8 cellular contexts compared by ENCODE assay signal in genomic region chr7:144835166-144835611, GRCh38. TPM values are rescaled to one million over a fixed set of nuclear protein-coding genes. Genes with fewer than 3 reads are reported as not detected.
DNase-seq lines count a peak whose midpoint lies in the region; ATAC-seq and TF ChIP-seq lines count a peak whose summit lies in the region.

No MANE protein-coding gene starts in this region.

- no peak for TF ChIP-seq CTCF in brain microvascular endothelial cell (IDR thresholded peaks at IDR 0.05; ENCODE audit: low read depth, low read length, missing control alignments)
- TF ChIP-seq CTCF in gastrocnemius medialis (IDR thresholded peaks at IDR 0.05 in 4 of 5, conservative IDR thresholded peaks at IDR 0.05 in 1 of 5) = no peak

- TF ChIP-seq POLR2A in gastrocnemius medialis (IDR thresholded peaks at IDR 0.05) = no peak

- H3K36me3 ChIP-seq in SJCRH30 = no peaks in the 10 kb centered on the region
- H3K36me3 ChIP-seq in brain microvascular endothelial cell (replicated peaks) = no peaks in the 10 kb centered on the region
- no peaks in the 10 kb centered on the region for H3K36me3 ChIP-seq in iPS-15b (ENCODE audit: control insufficient read depth, insufficient read depth, low read length)
- H3K36me3 ChIP-seq in gastrocnemius medialis = no peaks in the 10 kb centered on the region

- H3K27ac ChIP-seq in SJCRH30 (peak overlapping the region; percentile 46; the same call in 1 of the 2 replicates), brain microvascular endothelial cell (peak overlapping the region; percentile 56), gastrocnemius medialis (peak overlapping the region; percentile 83 to 90 (median 85))

- DNase-seq in GF-D8 (lab: John Stamatoyannopoulos, UW) (peak; percentile 63), HuH-7.5 (ENCODE audit: low spot score) (peak; percentile 13), SJCRH30 (peak; percentile 42 to 63), brain microvascular endothelial cell (peak; percentile 48), gastrocnemius medialis (peak; percentile 24 to 25), NCI-H226 (no peak)

- in situ Hi-C loops in brain microvascular endothelial cell (cut with HindIII; ENCODE audit: low pct_ligation_motif_present, low sequenced_read_pairs) (no loop called here), gastrocnemius medialis (cut with MboI; ENCODE audit: low sequenced_read_pairs in 4 of 4) (no loop called here)

- H3K27me3 ChIP-seq in SJCRH30 = no peaks in the 10 kb centered on the region
- H3K27me3 ChIP-seq in brain microvascular endothelial cell (replicated peaks) = no peaks in the 10 kb centered on the region
- H3K27me3 ChIP-seq in iPS-15b (ENCODE audit: control insufficient read depth, insufficient read depth, low read length) = peaks cover 5% of the 10 kb centered on the region
- H3K27me3 ChIP-seq in gastrocnemius medialis = no peaks in the 10 kb centered on the region

- H3K4me3 ChIP-seq in SJCRH30 = peak overlapping the region; percentile 78
- H3K4me3 ChIP-seq in brain microvascular endothelial cell (ENCODE audit: low read depth, low read length) = peak overlapping the region; percentile 81
- peak overlapping the region; percentile 83 for H3K4me3 ChIP-seq in iPS-15b (ENCODE audit: low read depth, low read length)
- H3K4me3 ChIP-seq in gastrocnemius medialis = peak overlapping the region; percentile 58 to 80 (median 68)

- H3K9me3 ChIP-seq in SJCRH30 (replicated peaks) (no peaks in the 10 kb centered on the region), iPS-15b (ENCODE audit: control insufficient read depth, insufficient read depth, low read length) (no peaks in the 10 kb centered on the region), gastrocnemius medialis (no peaks in the 10 kb centered on the region)

- intact Hi-C loops in gastrocnemius medialis (cut with DNase I; ENCODE audit: low total_unique reads) = no loop called here

- peak; percentile 33 for ATAC-seq in GM21576 (IDR thresholded peaks at IDR 0.05; ENCODE audit: unreplicated experiment)
- ATAC-seq in gastrocnemius medialis = peak; percentile 73 to 76

- peak overlapping the region; percentile 27 for H3K9ac ChIP-seq in iPS-15b (ENCODE audit: low read depth, low read length)

- H3K4me1 ChIP-seq in SJCRH30 (no peaks in the 10 kb centered on the region), iPS-15b (ENCODE audit: control insufficient read depth, insufficient read depth, low read length) (no peaks in the 10 kb centered on the region), gastrocnemius medialis (peaks cover 11 to 15% of the 10 kb centered on the region in 2 donors)

RNA-seq across cellular contexts. Expression of gene TPK1, which starts 0.7 kb away (rescaled TPM):
- total RNA-seq in SJCRH30 (2014; rRNA removed; shearing (Covaris generic)) = 2.4 and 3.1 TPM in 2 replicates
- total RNA-seq in gastrocnemius medialis = 1 to 10 TPM; 2.0 to 6.9 (median 2.7) TPM
